8 cellular contexts compared by ENCODE assay signal in genomic region chr3:195542691-195543641, GRCh38. TPM values are rescaled to one million over a fixed set of nuclear protein-coding genes. Genes with fewer than 3 reads are reported as not detected.
DNase-seq lines count a peak whose midpoint lies in the region; ATAC-seq lines count a peak whose summit lies in the region.

Gene PPP1R2 (minus strand): TSS chr3:195543325. CDS start chr3:195543025, 300 bp downstream.

- H3K27ac ChIP-seq in cingulate gyrus (ENCODE audit: low read depth, low read length), result peak within 1 kb of the TSS; percentile 75

- DNase-seq in Ammon's horn (ENCODE audit: low spot score) (peak; percentile 95), GM19238 (ENCODE audit: insufficient read length, low spot score) (peak; percentile 76), NCI-H510A treated with DMSO at 0.1 percent for 48 hours (lab: John Stamatoyannopoulos, UW) (peak; percentile 78), left colon (peak; percentile 85 to 95)
- peak; percentile 94 for DNase-seq in activated CD4-positive, alpha-beta T cell treated with anti-CD3 and anti-CD28 coated beads for 48 hours
- peak; percentile 92 to 95 for DNase-seq in stimulated activated CD4-positive, alpha-beta T cell treated with anti-CD3 and anti-CD28 coated beads, Interleukin-1b, Interleukin-23, amount 100 ng/mL, for 4 hours (ENCODE audit: low read depth in 2 of 2)

- intact Hi-C loops in left colon (cut with DNase I, micrococcal nuclease), result no loop called here

- ATAC-seq in HG03439 (IDR thresholded peaks at IDR 0.05; ENCODE audit: unreplicated experiment) (peak; percentile 71), left colon (peak; percentile 90)

RNA-seq across cellular contexts. Expression of gene PPP1R2, which starts in this region (rescaled TPM):
- 10 to 100 TPM; 41.1 to 50.5 TPM for total RNA-seq in left colon

Comparison
In these comparisons a context has a peak if more than half of its experiments do, and no peak if none do; other contexts are left out.
1. Peak in every context shown above with its lines: DNase-seq, ATAC-seq and H3K27ac ChIP-seq.